In genomic region chr3:187112934-187113793, GRCh38 we compare ENCODE assay signal across 8 cellular contexts. TPM values are rescaled to one million over a fixed set of nuclear protein-coding genes. Genes with fewer than 3 reads are reported as not detected.
DNase-seq lines count a peak whose midpoint lies in the region; ATAC-seq and TF ChIP-seq lines count a peak whose summit lies in the region.

No MANE protein-coding gene starts in this region.

- TF ChIP-seq POLR2A in GM18505 (IDR thresholded peaks at IDR 0.05; ENCODE audit: borderline replicate concordance, extremely low read depth, insufficient read depth, insufficient read length), result no peak

- no peak for DNase-seq in natural killer cell
- no peak for DNase-seq in natural killer cell treated with Interleukin-12 subunit alpha and Interleukin-12 subunit beta and Interleukin-15 and Interleukin-18, amount 100 ng/mL, for 72 hours (ENCODE audit: low spot score)
- peak; percentile 23 for DNase-seq in NCI-H82 (lab: John Stamatoyannopoulos, UW)
- DNase-seq in effector memory CD8-positive, alpha-beta T cell, result peak; percentile 22 to 36 (median 28)
- no peak for DNase-seq in osteocyte (ENCODE audit: extremely low spot score, unreplicated experiment)
- no peak for DNase-seq in D341Med (ENCODE audit: low spot score)

- ATAC-seq in natural killer cell (peak in 2 of 3 donors; percentile 71 to 80), GM18873 (IDR thresholded peaks at IDR 0.05; ENCODE audit: low FRiP score, unreplicated experiment) (no peak), GM18505 (IDR thresholded peaks at IDR 0.05; ENCODE audit: unreplicated experiment) (no peak)
- ATAC-seq in natural killer cell treated with Interleukin-12 subunit alpha and Interleukin-12 subunit beta and Interleukin-15 and Interleukin-18, amount 100 ng/mL, for 72 hours, result no peak
- peak; percentile 54 for ATAC-seq in effector memory CD8-positive, alpha-beta T cell (replicated peaks)

- no peaks in the 10 kb centered on the region for H3K27me3 Mint-ChIP-seq in natural killer cell (ENCODE audit: low read depth in 2 of 2)
- peaks cover 0 to 3% of the 10 kb centered on the region in 2 donors for H3K27me3 Mint-ChIP-seq in natural killer cell treated with Interleukin-12 subunit alpha and Interleukin-12 subunit beta and Interleukin-15 and Interleukin-18, amount 100 ng/mL, for 72 hours
- H3K27me3 Mint-ChIP-seq in effector memory CD8-positive, alpha-beta T cell, result no peaks in the 10 kb centered on the region
- no peaks in the 10 kb centered on the region for H3K27me3 Mint-ChIP-seq in osteocyte (ENCODE audit: unreplicated experiment)

- H3K4me1 Mint-ChIP-seq in natural killer cell, result peaks cover 7% of the 10 kb centered on the region in 2 donors
- H3K4me1 Mint-ChIP-seq in natural killer cell treated with Interleukin-12 subunit alpha and Interleukin-12 subunit beta and Interleukin-15 and Interleukin-18, amount 100 ng/mL, for 72 hours (ENCODE audit: low read depth in 2 of 2), result peaks cover 0 to 7% of the 10 kb centered on the region in 2 donors
- peaks cover 6 to 7% of the 10 kb centered on the region in 2 donors for H3K4me1 Mint-ChIP-seq in effector memory CD8-positive, alpha-beta T cell (ENCODE audit: low read depth in 2 of 2)
- no peaks in the 10 kb centered on the region for H3K4me1 Mint-ChIP-seq in osteocyte (ENCODE audit: unreplicated experiment)

- intact Hi-C loops in natural killer cell (cut with micrococcal nuclease), result loop anchor here (1.0 kb wide), 2 partner anchors 37 to 52 kb away; no protein-coding TSS in a partner anchor

- H3K27ac Mint-ChIP-seq in natural killer cell (no peak overlapping the region), osteocyte (ENCODE audit: unreplicated experiment) (no peak overlapping the region)
- H3K27ac Mint-ChIP-seq in natural killer cell treated with Interleukin-12 subunit alpha and Interleukin-12 subunit beta and Interleukin-15 and Interleukin-18, amount 100 ng/mL, for 72 hours, result peak overlapping the region in 1 of 2 donors; percentile 61
- H3K27ac Mint-ChIP-seq in effector memory CD8-positive, alpha-beta T cell, result peak overlapping the region in 1 of 2 donors; percentile 36

- TF ChIP-seq CTCF in natural killer cell (IDR thresholded peaks at IDR 0.05) (peak; percentile 87), osteocyte (IDR thresholded peaks at IDR 0.05) (peak; percentile 65)

- H3K9me3 Mint-ChIP-seq in natural killer cell (no peaks in the 10 kb centered on the region), osteocyte (ENCODE audit: unreplicated experiment) (no peaks in the 10 kb centered on the region)
- H3K9me3 Mint-ChIP-seq in natural killer cell treated with Interleukin-12 subunit alpha and Interleukin-12 subunit beta and Interleukin-15 and Interleukin-18, amount 100 ng/mL, for 72 hours, result no peaks in the 10 kb centered on the region
- no peaks in the 10 kb centered on the region for H3K9me3 Mint-ChIP-seq in effector memory CD8-positive, alpha-beta T cell

- H3K4me3 Mint-ChIP-seq in natural killer cell (no peak overlapping the region), osteocyte (ENCODE audit: unreplicated experiment) (no peak overlapping the region)
- no peak overlapping the region for H3K4me3 Mint-ChIP-seq in natural killer cell treated with Interleukin-12 subunit alpha and Interleukin-12 subunit beta and Interleukin-15 and Interleukin-18, amount 100 ng/mL, for 72 hours
- H3K4me3 Mint-ChIP-seq in effector memory CD8-positive, alpha-beta T cell, result no peak overlapping the region

- H3K36me3 Mint-ChIP-seq in natural killer cell, result no peaks in the 10 kb centered on the region
- H3K36me3 Mint-ChIP-seq in natural killer cell treated with Interleukin-12 subunit alpha and Interleukin-12 subunit beta and Interleukin-15 and Interleukin-18, amount 100 ng/mL, for 72 hours, result no peaks in the 10 kb centered on the region
- no peaks in the 10 kb centered on the region for H3K36me3 Mint-ChIP-seq in effector memory CD8-positive, alpha-beta T cell (ENCODE audit: insufficient read depth)
- peaks cover 2% of the 10 kb centered on the region for H3K36me3 Mint-ChIP-seq in osteocyte (ENCODE audit: unreplicated experiment)

RNA-seq across cellular contexts. Expression of gene RPL39L, which starts 26.1 kb away (rescaled TPM):
- total RNA-seq in natural killer cell (1 to 10 TPM; 3.1 to 6.6 (median 4.3) TPM), osteocyte (16.6 and 19.5 TPM in 2 replicates)
- total RNA-seq in natural killer cell treated with Interleukin-12 subunit alpha and Interleukin-12 subunit beta and Interleukin-15 and Interleukin-18, amount 100 ng/mL, for 72 hours, result 1 to 10 TPM; 6.3 to 9.2 TPM

Comparison
In these comparisons a context has a peak if more than half of its experiments do, and no peak if none do; other contexts are left out.
1. ATAC-seq: peak in natural killer cell (2 of 3) and effector memory CD8-positive, alpha-beta T cell (single experiment); none in natural killer cell treated with Interleukin-12 subunit alpha and Interleukin-12 subunit beta and Interleukin-15 and Interleukin-18, amount 100 ng/mL, for 72 hours (0 of 2), GM18873 (single experiment) and GM18505 (single experiment).
2. DNase-seq: peak in NCI-H82 (single experiment) and effector memory CD8-positive, alpha-beta T cell (3 of 3); none in natural killer cell (single experiment), natural killer cell treated with Interleukin-12 subunit alpha and Interleukin-12 subunit beta and Interleukin-15 and Interleukin-18, amount 100 ng/mL, for 72 hours (single experiment), osteocyte (single experiment) and D341Med (single experiment).